8 cellular contexts compared by ENCODE assay signal in genomic region chr16:68382296-68382718, GRCh38.
DNase-seq lines count a peak whose midpoint lies in the region; ATAC-seq and TF ChIP-seq lines count a peak whose summit lies in the region.

No MANE protein-coding gene starts in this region.

- no peaks in the 10 kb centered on the region for H3K9me3 ChIP-seq in DOHH2 (ENCODE audit: control insufficient read depth, insufficient read depth, low read length)
- H3K9me3 ChIP-seq in WERI-Rb-1 (ENCODE audit: severe bottlenecking): no peaks in the 10 kb centered on the region
- no peaks in the 10 kb centered on the region for H3K9me3 ChIP-seq in mucosa of stomach (ENCODE audit: control insufficient read depth, low read length)

- H3K27ac ChIP-seq in DOHH2 (ENCODE audit: low read depth, low read length) (no peak overlapping the region), WERI-Rb-1 (no peak overlapping the region)

- no peak for ATAC-seq in left cardiac atrium

- H3F3A ChIP-seq in DOHH2 (ENCODE audit: control insufficient read depth, insufficient read depth): no peaks in the 10 kb centered on the region

- no peak overlapping the region for H3K9ac ChIP-seq in mucosa of stomach (ENCODE audit: low read length)

- H3K9me2 ChIP-seq in DOHH2 (replicated peaks; ENCODE audit: control insufficient read depth, low read length): no peaks in the 10 kb centered on the region

- peak; percentile 89 for DNase-seq in H7
- no peak for DNase-seq in WERI-Rb-1
- no peak for DNase-seq in NCI-H510A treated with DMSO at 0.1 percent for 48 hours (lab: John Stamatoyannopoulos, UW)
- no peak for DNase-seq in NCI-H146 (lab: John Stamatoyannopoulos, UW)
- DNase-seq in midbrain (lab: John Stamatoyannopoulos, UW): no peak
- no peak for DNase-seq in left cardiac atrium

- H3K27me3 ChIP-seq in DOHH2 (ENCODE audit: control insufficient read depth, low read length): peaks cover 3% of the 10 kb centered on the region; the same call in 1 of the 2 replicates
- H3K27me3 ChIP-seq in H7 (ENCODE audit: control insufficient read depth, insufficient read depth, low read length): no peaks in the 10 kb centered on the region
- no peaks in the 10 kb centered on the region for H3K27me3 ChIP-seq in WERI-Rb-1 (ENCODE audit: insufficient read depth, low read depth, severe bottlenecking)
- H3K27me3 ChIP-seq in mucosa of stomach (ENCODE audit: control insufficient read depth, insufficient read depth, low read length): no peaks in the 10 kb centered on the region

- H4K20me1 ChIP-seq in DOHH2 (ENCODE audit: control insufficient read depth, insufficient read depth, low read depth, low read length): no peaks in the 10 kb centered on the region

- H3K4me2 ChIP-seq in DOHH2 (ENCODE audit: low read length): no peak overlapping the region

- H3K36me3 ChIP-seq in DOHH2 (ENCODE audit: control insufficient read depth, low read length): no peaks in the 10 kb centered on the region
- no peaks in the 10 kb centered on the region for H3K36me3 ChIP-seq in H7 (replicated peaks; ENCODE audit: control insufficient read depth, insufficient read depth, low read length)
- H3K36me3 ChIP-seq in WERI-Rb-1: no peaks in the 10 kb centered on the region
- peaks cover 8% of the 10 kb centered on the region for H3K36me3 ChIP-seq in mucosa of stomach (ENCODE audit: control insufficient read depth, insufficient read depth, low read length)

- TF ChIP-seq CTCF in DOHH2 (IDR thresholded peaks at IDR 0.05; ENCODE audit: low read depth, low read length, poor library complexity, severe bottlenecking) (peak; percentile 54), WERI-Rb-1 (IDR thresholded peaks at IDR 0.05; ENCODE audit: low read depth, low read length) (peak; percentile 59)

- H3K79me2 ChIP-seq in DOHH2 (ENCODE audit: control insufficient read depth, low read length): no peaks in the 10 kb centered on the region

- H3K4me3 ChIP-seq in DOHH2 (ENCODE audit: low read length) (no peak overlapping the region), H7 (ENCODE audit: insufficient read depth, low read depth, low read length) (no peak overlapping the region), WERI-Rb-1 (ENCODE audit: low read depth, low read length) (no peak overlapping the region), mucosa of stomach (ENCODE audit: low read length) (peak overlapping the region; percentile 10)

- H3K4me1 ChIP-seq in DOHH2 (ENCODE audit: control insufficient read depth, low read length): no peaks in the 10 kb centered on the region
- peaks cover 74% of the 10 kb centered on the region for H3K4me1 ChIP-seq in mucosa of stomach (ENCODE audit: control insufficient read depth, insufficient read depth, low read length)

- intact Hi-C loops in left cardiac atrium (cut with DNase I): no loop called here
